21 cellular contexts compared by ENCODE assay signal in the genomic region with DNA sequence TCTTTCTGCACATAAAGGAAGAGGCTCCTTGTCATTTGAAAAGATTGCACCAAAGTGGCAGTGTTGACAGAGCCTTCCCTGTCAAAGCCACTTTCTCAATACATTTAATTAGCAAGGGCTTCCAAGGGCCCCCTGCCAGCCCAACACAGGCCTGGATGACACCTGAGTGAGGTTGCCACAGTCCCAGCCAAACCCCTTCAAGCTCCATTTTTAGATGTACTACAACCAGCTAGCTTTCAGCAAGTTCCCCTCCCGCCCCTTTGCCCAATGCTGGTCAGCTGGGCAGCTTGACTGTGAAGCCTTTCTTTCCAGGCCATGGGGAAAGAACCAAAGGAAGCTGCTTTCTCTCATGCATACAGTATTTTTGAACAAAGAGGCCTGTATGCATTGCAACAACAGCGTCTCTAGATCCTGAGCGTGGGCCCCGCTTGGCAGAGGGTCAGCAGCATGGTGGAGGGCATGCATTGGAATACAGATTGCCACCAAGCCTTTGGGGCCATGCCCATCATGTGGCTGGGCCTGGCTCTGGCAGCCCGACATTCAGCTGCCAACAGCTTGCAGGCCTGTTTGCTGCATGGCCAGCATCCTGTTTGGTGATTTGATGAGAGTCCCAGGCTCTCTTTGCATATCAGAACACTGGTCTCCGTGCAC.
DNase-seq lines count a peak whose midpoint lies in the region; ATAC-seq, FAIRE-seq and TF ChIP-seq lines count a peak whose summit lies in the region.
"Had no signal": no experiment of that assay in that cellular context is flagged by ENCODE, and none has a peak within 500 bp of the region (broad histone marks: within the 10 kb centered on the region; RNA-seq: fewer than 3 reads in every experiment).

No MANE protein-coding gene starts in this region.

- no peak overlapping the region for H3K27ac Mint-ChIP-seq in type B pancreatic cell
- H3K27ac Mint-ChIP-seq: activated CD4-positive, alpha-beta memory T cell treated with anti-CD3 and anti-CD28 coated beads for 36 hours; endodermal cell; nephron had no signal

- H3K9me3 ChIP-seq in sigmoid colon (no peaks in the 10 kb centered on the region), pancreas (no peaks in the 10 kb centered on the region)
- H3K9me3 ChIP-seq: BE2C, SJSA1, tibial artery had no signal

- intact Hi-C loops in left ventricle myocardium superior (cut with micrococcal nuclease) (no loop called here), sigmoid colon (cut with DNase I) (no loop called here), pancreas (cut with DNase I) (no loop called here)

- ATAC-seq in left ventricle myocardium superior = peak; percentile 97
- ATAC-seq in HG02884 (IDR thresholded peaks at IDR 0.05; ENCODE audit: unreplicated experiment) = no peak
- no peak for ATAC-seq in pancreas

- no peaks in the 10 kb centered on the region for H3K9me3 Mint-ChIP-seq in type B pancreatic cell
- H3K9me3 Mint-ChIP-seq: activated CD4-positive, alpha-beta memory T cell treated with anti-CD3 and anti-CD28 coated beads for 36 hours; endodermal cell; nephron had no signal

- peaks cover 3% of the 10 kb centered on the region for H3K27me3 Mint-ChIP-seq in type B pancreatic cell
- H3K27me3 Mint-ChIP-seq: activated CD4-positive, alpha-beta memory T cell treated with anti-CD3 and anti-CD28 coated beads for 36 hours had no signal

- no peak overlapping the region for H3K4me3 Mint-ChIP-seq in type B pancreatic cell
- H3K4me3 Mint-ChIP-seq: activated CD4-positive, alpha-beta memory T cell treated with anti-CD3 and anti-CD28 coated beads for 36 hours; endodermal cell; nephron had no signal

- no peak for TF ChIP-seq EP300 in sigmoid colon (IDR thresholded peaks at IDR 0.05)

- no peaks in the 10 kb centered on the region for H3K4me1 Mint-ChIP-seq in type B pancreatic cell (ENCODE audit: unreplicated experiment)
- H3K4me1 Mint-ChIP-seq: endodermal cell had no signal

- no peak for FAIRE-seq in pancreas (lab: Jason Lieb, UNC)

- H3K27ac ChIP-seq in caudate nucleus (ENCODE audit: low read depth, low read length) (peak overlapping the region; percentile 28), sigmoid colon (no peak overlapping the region), pancreas (no peak overlapping the region)
- H3K27ac ChIP-seq: KMS-11, SJSA1, tibial artery, WERI-Rb-1 had no signal

- H3K36me3 ChIP-seq in sigmoid colon (no peaks in the 10 kb centered on the region), pancreas (no peaks in the 10 kb centered on the region)
- H3K36me3 ChIP-seq: BE2C, SJSA1, tibial artery, WERI-Rb-1 had no signal

- H3K4me3 ChIP-seq in sigmoid colon (no peak overlapping the region), pancreas (no peak overlapping the region)
- H3K4me3 ChIP-seq: SJSA1, tibial artery had no signal

- no peak for TF ChIP-seq POLR2A in sigmoid colon (IDR thresholded peaks at IDR 0.05)

- H3K36me3 Mint-ChIP-seq in type B pancreatic cell = no peaks in the 10 kb centered on the region
- H3K36me3 Mint-ChIP-seq: activated CD4-positive, alpha-beta memory T cell treated with anti-CD3 and anti-CD28 coated beads for 36 hours had no signal

- WGBS in sigmoid colon, 2 donors = 92% methylated on average over 6 of the region's 6 CpGs
- 77 to 81% methylated on average over 6 of the region's 6 CpGs for WGBS in pancreas, 2 donors

- H3K27me3 ChIP-seq in sigmoid colon (no peaks in the 10 kb centered on the region), pancreas (no peaks in the 10 kb centered on the region)
- H3K27me3 ChIP-seq: BE2C, SJSA1, tibial artery had no signal

- DNase-seq in NOMO-1 treated with DMSO at 0.1 percent for 48 hours (lab: John Stamatoyannopoulos, UW; ENCODE audit: unreplicated experiment) (peak; percentile 46), caudate nucleus (lab: John Stamatoyannopoulos, UW) (peak; percentile 25 to 97 (median 90)), left ventricle myocardium superior (peak; percentile 83), sigmoid colon (peak; percentile 65), type B pancreatic cell (ENCODE audit: extremely low spot score, unreplicated experiment) (no peak), pancreas (no peak)
- DNase-seq: activated CD4-positive, alpha-beta memory T cell treated with anti-CD3 and anti-CD28 coated beads for 36 hours; activated T-cell treated with anti-CD3 and anti-CD28 coated beads for 4 hours; BE2C; Calu3; EL; endodermal cell; mesendoderm; NCI-H1092; T-helper 2 cell; tibial artery; WERI-Rb-1 had no signal

- TF ChIP-seq CTCF in sigmoid colon (IDR thresholded peaks at IDR 0.05) (no peak), type B pancreatic cell (conservative IDR thresholded peaks at IDR 0.05) (no peak), pancreas (IDR thresholded peaks at IDR 0.05) (no peak)

- H3K4me1 ChIP-seq in sigmoid colon (no peaks in the 10 kb centered on the region), pancreas (no peaks in the 10 kb centered on the region)
- H3K4me1 ChIP-seq: BE2C, SJSA1, tibial artery had no signal

Comparison
In these comparisons a context has a peak if more than half of its experiments do, and no peak if none do; other contexts are left out.
1. DNase-seq: peak in NOMO-1 treated with DMSO at 0.1 percent for 48 hours (single experiment), caudate nucleus (61 of 61), left ventricle myocardium superior (single experiment) and sigmoid colon (single experiment); none in type B pancreatic cell (single experiment) and pancreas (0 of 6).